8 cellular contexts compared by ENCODE assay signal in genomic region chr14:94081386-94081820, GRCh38. TPM values are rescaled to one million over a fixed set of nuclear protein-coding genes. Genes with fewer than 3 reads are reported as not detected.
DNase-seq lines count a peak whose midpoint lies in the region; ATAC-seq and TF ChIP-seq lines count a peak whose summit lies in the region.

No MANE protein-coding gene starts in this region.

- peaks cover 27 to 33% (median 31%) of the 10 kb centered on the region in 11 experiments for H3K36me3 ChIP-seq in BLaER1 treated with 17β-estradiol and CSF1 and Interleukin-3, amounts not matched to agents 10 nM and 100 nM
- peaks cover 0 to 5% of the 10 kb centered on the region in 2 donors for H3K36me3 ChIP-seq in adrenal gland (replicated peaks in 1 of 2)
- peaks cover 0 to 20% (median 0%) of the 10 kb centered on the region in 3 donors for H3K36me3 ChIP-seq in tibial nerve

- TF ChIP-seq EP300 in tibial nerve (IDR thresholded peaks at IDR 0.05): no peak

- H3K9me3 ChIP-seq in BLaER1 treated with 17β-estradiol and CSF1 and Interleukin-3, amounts not matched to agents 10 nM and 100 nM (replicated peaks in 1 of 11): peaks cover 9 to 34% (median 21%) of the 10 kb centered on the region in 11 experiments
- no peaks in the 10 kb centered on the region for H3K9me3 ChIP-seq in adrenal gland (replicated peaks in 1 of 3)
- no peaks in the 10 kb centered on the region for H3K9me3 ChIP-seq in tibial nerve

- peak overlapping the region; percentile 90 to 98 (median 95) for H3K9ac ChIP-seq in BLaER1 treated with 17β-estradiol and CSF1 and Interleukin-3, amounts not matched to agents 10 nM and 100 nM

- WGBS in adrenal gland, 4 donors: 1 to 2% (median 1%) methylated on average over 19 of the region's 19 CpGs
- 0 to 1% methylated on average over 19 of the region's 19 CpGs for WGBS in tibial nerve, 2 donors

- H4K20me1 ChIP-seq in BLaER1 treated with 17β-estradiol and CSF1 and Interleukin-3, amounts not matched to agents 10 nM and 100 nM: peaks cover 19 to 42% (median 33%) of the 10 kb centered on the region in 11 experiments; a peak in 20 of 22 replicates

- intact Hi-C loops in adrenal gland (cut with DNase I): no loop called here

- no peak for TF ChIP-seq CTCF in adrenal gland (IDR thresholded peaks at IDR 0.05)
- TF ChIP-seq CTCF in tibial nerve (IDR thresholded peaks at IDR 0.05): no peak

- H3K4me1 ChIP-seq in BLaER1 treated with 17β-estradiol and CSF1 and Interleukin-3, amounts not matched to agents 10 nM and 100 nM: peaks cover 36 to 41% (median 38%) of the 10 kb centered on the region in 10 experiments
- peaks cover 49 to 53% of the 10 kb centered on the region in 2 donors for H3K4me1 ChIP-seq in adrenal gland (replicated peaks in 1 of 2)
- peaks cover 0 to 47% (median 33%) of the 10 kb centered on the region in 4 donors for H3K4me1 ChIP-seq in tibial nerve

- no peak for TF ChIP-seq POLR2A in adrenal gland (IDR thresholded peaks at IDR 0.05)
- no peak for TF ChIP-seq POLR2A in tibial nerve (IDR thresholded peaks at IDR 0.05)

- no peaks in the 10 kb centered on the region for H3K27me3 ChIP-seq in BLaER1 treated with 17β-estradiol and CSF1 and Interleukin-3, amounts not matched to agents 10 nM and 100 nM
- H3K27me3 ChIP-seq in adrenal gland (no peaks in the 10 kb centered on the region), tibial nerve (no peaks in the 10 kb centered on the region)

- DNase-seq in adrenal gland (no peak), left lobe of liver (ENCODE audit: low spot score) (no peak), tibial nerve (ENCODE audit: low spot score in 2 of 2) (no peak), AG08396 (ENCODE audit: low spot score) (no peak), NCI-H524 (lab: John Stamatoyannopoulos, UW) (no peak)

- peak overlapping the region; percentile 82 to 99 (median 94) for H3K4me3 ChIP-seq in BLaER1 treated with 17β-estradiol and CSF1 and Interleukin-3, amounts not matched to agents 10 nM and 100 nM
- H3K4me3 ChIP-seq in adrenal gland (peak overlapping the region in 3 of 4 donors; percentile 4 to 85 (median 81)), tibial nerve (peak overlapping the region; percentile 76 to 98 (median 86))

- H3K27ac ChIP-seq in BLaER1 treated with 17β-estradiol and CSF1 and Interleukin-3, amounts not matched to agents 10 nM and 100 nM: peak overlapping the region; percentile 31 to 98 (median 94); a peak in 21 of 22 replicates
- H3K27ac ChIP-seq in adrenal gland: peak overlapping the region; percentile 80 to 99 (median 94)
- peak overlapping the region; percentile 76 to 98 (median 93) for H3K27ac ChIP-seq in tibial nerve

- H3K4me2 ChIP-seq in BLaER1 treated with 17β-estradiol and CSF1 and Interleukin-3, amounts not matched to agents 10 nM and 100 nM: peak overlapping the region; percentile 69 to 93 (median 90)

- peak; percentile 17 for ATAC-seq in GM19397 (IDR thresholded peaks at IDR 0.05; ENCODE audit: unreplicated experiment)
- ATAC-seq in HG03521 (IDR thresholded peaks at IDR 0.05; ENCODE audit: unreplicated experiment): peak; percentile 18
- peak; percentile 45 for ATAC-seq in left lobe of liver

RNA-seq across cellular contexts. Expression of gene IFI27L1, which starts 0.3 kb away (rescaled TPM):
- total RNA-seq in adrenal gland: 100 to 1,000 TPM in 1 of 8 donors, 10 to 100 TPM in 7; 54.3 to 233 (median 65.2) TPM
- 100 to 1,000 TPM in 2 of 3 donors, 10 to 100 TPM in 1; 39.7 to 177 (median 101) TPM for polyA plus RNA-seq in adrenal gland
- total RNA-seq in left lobe of liver: 5.9 TPM
- 10 to 100 TPM in 2 of 4 donors, 1 to 10 TPM in 2; 2.7 to 14.6 (median 7.2) TPM for total RNA-seq in tibial nerve

RNA-seq across cellular contexts. Expression of gene DDX24, which starts 0.4 kb away (rescaled TPM):
- total RNA-seq in adrenal gland (100 to 1,000 TPM; 221 to 423 (median 337) TPM), left lobe of liver (54.2 TPM), tibial nerve (100 to 1,000 TPM; 116 to 170 (median 151) TPM)
- polyA plus RNA-seq in adrenal gland: 100 to 1,000 TPM; 226 to 616 (median 296) TPM

RNA-seq across cellular contexts. Expression of gene IFI27, which starts 29.1 kb away (rescaled TPM):
- 100 to 1,000 TPM; 135 to 685 (median 415) TPM for total RNA-seq in adrenal gland
- 1,000 to 10,000 TPM in 1 of 3 donors, 100 to 1,000 TPM in 2; 177 to 1,446 (median 256) TPM for polyA plus RNA-seq in adrenal gland
- total RNA-seq in left lobe of liver: 20.4 TPM
- total RNA-seq in tibial nerve: 100 to 1,000 TPM; 118 to 502 (median 368) TPM

RNA-seq across cellular contexts. Expression of gene IFI27L2, which starts 48.0 kb away (rescaled TPM):
- total RNA-seq in adrenal gland (100 to 1,000 TPM in 4 of 8 donors, 10 to 100 TPM in 4; 85.9 to 312 (median 104) TPM), left lobe of liver (1.2 TPM), tibial nerve (100 to 1,000 TPM in 3 of 4 donors, 10 to 100 TPM in 1; 76.8 to 146 (median 129) TPM)
- polyA plus RNA-seq in adrenal gland: 100 to 1,000 TPM in 2 of 3 donors, 10 to 100 TPM in 1; 51.3 to 499 (median 291) TPM

RNA-seq across cellular contexts. Expression of gene OTUB2, which starts 55.3 kb away (rescaled TPM):
- total RNA-seq in adrenal gland (1 to 10 TPM in 6 of 8 donors, under 1 TPM in 2; 0.17 to 2.5 (median 1.5) TPM), left lobe of liver (1.1 TPM), tibial nerve (under 1 TPM in 3 of 4 donors, not detected in 1; 0.21 to 0.66 (median 0.60) TPM)
- 1 to 10 TPM in 1 of 3 donors, under 1 TPM in 2; 0.47 to 2.0 (median 0.48) TPM for polyA plus RNA-seq in adrenal gland
